ENCODE assay signal across 1 cellular context in genomic region chr11:64355078-64355940, GRCh38.
A peak's percentile ranks its signal among the peaks of the same experiment; 100 is the strongest.
TF ChIP-seq lines count a peak whose summit lies in the region.

No MANE protein-coding gene starts in this region.

TF ChIP-seq in K562, 482 proteins besides CTCF, POLR2A, EP300 and RAD21 (continued from another document and continues in another):
- TF ChIP-seq PATZ1 (CRISPR knock-in tag; IDR thresholded peaks at IDR 0.05; ENCODE audit: borderline replicate concordance) (no peak), NCOA6 (IDR thresholded peaks at IDR 0.05) (no peak), RHOXF2B (CRISPR knock-in tag; conservative IDR thresholded peaks at IDR 0.05) (no peak), POLR2AphosphoS5 (IDR thresholded peaks at IDR 0.05; ENCODE audit: control insufficient read depth, insufficient read depth, low read depth, low read length) (0 out of 2 replicates have a peak, but pooled peaks have one; percentile 29), ZBTB11 (CRISPR knock-in tag; IDR thresholded peaks at IDR 0.05) (peak in 1 of 3 experiments; percentile 55; a peak in 1 of 6 replicates), SLC30A9 (CRISPR knock-in tag; IDR thresholded peaks at IDR 0.05) (no peak), ZMIZ1 (IDR thresholded peaks at IDR 0.05; ENCODE audit: low read depth in 2 of 2, low read length in 2 of 2) (no peak; a peak in 1 of 4 replicates), KDM1A (IDR thresholded peaks at IDR 0.05) (no peak), SMARCE1 (IDR thresholded peaks at IDR 0.05) (peak; percentile 87), ZNF318 (IDR thresholded peaks at IDR 0.05; ENCODE audit: borderline replicate concordance in 1 of 2, low read depth in 1 of 2) (no peak), HMBOX1 (IDR thresholded peaks at IDR 0.05) (no peak), NCOR1 (IDR thresholded peaks at IDR 0.05) (no peak), CREB5 (CRISPR knock-in tag; IDR thresholded peaks at IDR 0.05) (no peak), HDAC8 (tag; IDR thresholded peaks at IDR 0.05) (no peak), CGGBP1 (CRISPR knock-in tag; IDR thresholded peaks at IDR 0.05) (no peak), BMI1 (IDR thresholded peaks at IDR 0.05; ENCODE audit: low read length) (no peak), ZNF512 (tag; IDR thresholded peaks at IDR 0.05) (no peak), ZNF280A (IDR thresholded peaks at IDR 0.05; ENCODE audit: low read depth, partially characterized antibody) (no peak), RBM34 (IDR thresholded peaks at IDR 0.05; ENCODE audit: borderline replicate concordance, insufficient read depth, low read length) (no peak), ZKSCAN1 (IDR thresholded peaks at IDR 0.05; ENCODE audit: low read depth, low read length) (peak; percentile 86; the same call in 1 of the 2 replicates), BHLHE40 (IDR thresholded peaks at IDR 0.05; ENCODE audit: low read length) (peak; percentile 28; the same call in 1 of the 2 replicates), ZNF551 (CRISPR knock-in tag; IDR thresholded peaks at IDR 0.05) (no peak), FOXO4 (CRISPR knock-in tag; IDR thresholded peaks at IDR 0.05) (no peak)
